ENCODE assay signal across 32 cellular contexts in genomic region chr14:100143934-100144333, GRCh38. TPM values are rescaled to one million over a fixed set of nuclear protein-coding genes. Genes with fewer than 3 reads are reported as not detected.
"Had no signal": no experiment of that assay in that cellular context is flagged by ENCODE, and none has a peak within 500 bp of the region (broad histone marks: within the 10 kb centered on the region; RNA-seq: fewer than 3 reads in every experiment).

No MANE protein-coding gene starts in this region.

- H3K4me3 Mint-ChIP-seq: activated naive CD8-positive, alpha-beta T cell treated with anti-CD3 and anti-CD28 coated beads, Interleukin-2, amount 10 ng/mL, durations not matched to agents 7 days and 5 days; activated T-helper 17 cell treated with anti-CD3 and anti-CD28 coated beads, Interleukin-2, amount 50 U/mL, for 72 hours; endodermal cell; immature natural killer cell; mesothelial cell of epicardium; naive B cell; neural crest cell; stimulated activated memory B cell treated with anti-CD40 and anti-IgM and Interleukin-4, amounts not matched to agents 10 μg/mL and 1 μg/mL and 100 μg/mL, for 72 hours; T-helper 2 cell treated with Interferon-gamma antibody and Interleukin-4, amounts not matched to agents 5 μg/mL and 100 μg/mL, for 36 hours had no signal

- H3K27me3 ChIP-seq: breast epithelium, pancreas, sigmoid colon, upper lobe of right lung had no signal

- H3K27ac ChIP-seq: prostate gland, sigmoid colon had no signal

- H3K9me3 ChIP-seq: breast epithelium, pancreas, prostate gland, sigmoid colon, upper lobe of right lung had no signal

- DNase-seq: activated CD4-positive, alpha-beta T cell treated with anti-CD3 and anti-CD28 coated beads for 4 hours; activated CD4-positive, alpha-beta T cell treated with anti-CD3 and anti-CD28 coated beads, Interleukin-2, amount 50 U/mL, for 4 hours; activated CD8-positive, alpha-beta memory T cell treated with anti-CD3 and anti-CD28 coated beads, Interleukin-2, amount 50 U/mL, for 4 hours; activated gamma-delta T cell treated with Interleukin-2 at 50 U/mL for 16 hours; activated naive CD8-positive, alpha-beta T cell treated with anti-CD3 and anti-CD28 coated beads, Interleukin-2, amount 10 ng/mL, durations not matched to agents 7 days and 5 days; activated T-cell treated with anti-CD3 and anti-CD28 coated beads, Interleukin-2, amount 50 U/mL, for 1 hour; amniotic stem cell; central memory CD4-positive, alpha-beta T cell; endodermal cell; foreskin fibroblast; head of caudate nucleus; hypothalamus; immature natural killer cell; kidney; left colon; naive B cell; nucleus accumbens; retina; sigmoid colon; small intestine; stimulated activated CD4-positive, alpha-beta T cell treated with anti-CD3 and anti-CD28 coated beads, Interleukin-4, amount 100 ng/mL, for 24 hours; T-helper 1 cell; upper lobe of right lung had no signal

- H3K36me3 ChIP-seq: breast epithelium, pancreas, prostate gland had no signal

- ATAC-seq: activated T-helper 17 cell treated with anti-CD3 and anti-CD28 coated beads, Interleukin-2, amount 50 U/mL, for 72 hours; esophagus mucosa; pancreas; stimulated activated memory B cell treated with anti-CD40 and anti-IgM and Interleukin-4, amounts not matched to agents 10 μg/mL and 1 μg/mL and 100 μg/mL, for 72 hours; upper lobe of right lung had no signal

- H3K27me3 Mint-ChIP-seq: activated naive CD8-positive, alpha-beta T cell treated with anti-CD3 and anti-CD28 coated beads, Interleukin-2, amount 10 ng/mL, durations not matched to agents 7 days and 5 days; activated T-helper 17 cell treated with anti-CD3 and anti-CD28 coated beads, Interleukin-2, amount 50 U/mL, for 72 hours; naive B cell; stimulated activated memory B cell treated with anti-CD40 and anti-IgM and Interleukin-4, amounts not matched to agents 10 μg/mL and 1 μg/mL and 100 μg/mL, for 72 hours had no signal

- H3K27ac Mint-ChIP-seq: endodermal cell; stimulated activated memory B cell treated with anti-CD40 and anti-IgM and Interleukin-4, amounts not matched to agents 10 μg/mL and 1 μg/mL and 100 μg/mL, for 72 hours; T-helper 2 cell treated with Interferon-gamma antibody and Interleukin-4, amounts not matched to agents 5 μg/mL and 100 μg/mL, for 36 hours had no signal

- H3K4me1 Mint-ChIP-seq: activated T-helper 17 cell treated with anti-CD3 and anti-CD28 coated beads, Interleukin-2, amount 50 U/mL, for 72 hours had no signal

- H3K4me3 ChIP-seq: breast epithelium, pancreas, prostate gland, sigmoid colon, upper lobe of right lung had no signal

- H3K4me1 ChIP-seq: prostate gland, sigmoid colon had no signal

- H3K9me3 Mint-ChIP-seq: activated naive CD8-positive, alpha-beta T cell treated with anti-CD3 and anti-CD28 coated beads, Interleukin-2, amount 10 ng/mL, durations not matched to agents 7 days and 5 days; activated T-helper 17 cell treated with anti-CD3 and anti-CD28 coated beads, Interleukin-2, amount 50 U/mL, for 72 hours; endodermal cell; immature natural killer cell; mesothelial cell of epicardium; neural crest cell; stimulated activated memory B cell treated with anti-CD40 and anti-IgM and Interleukin-4, amounts not matched to agents 10 μg/mL and 1 μg/mL and 100 μg/mL, for 72 hours; T-helper 2 cell treated with Interferon-gamma antibody and Interleukin-4, amounts not matched to agents 5 μg/mL and 100 μg/mL, for 36 hours had no signal

RNA-seq across cellular contexts. Expression of gene DEGS2, which starts 15.5 kb away (rescaled TPM):
- total RNA-seq: neural crest cell had no signal
